1 cellular context compared by ENCODE assay signal in the genomic region with DNA sequence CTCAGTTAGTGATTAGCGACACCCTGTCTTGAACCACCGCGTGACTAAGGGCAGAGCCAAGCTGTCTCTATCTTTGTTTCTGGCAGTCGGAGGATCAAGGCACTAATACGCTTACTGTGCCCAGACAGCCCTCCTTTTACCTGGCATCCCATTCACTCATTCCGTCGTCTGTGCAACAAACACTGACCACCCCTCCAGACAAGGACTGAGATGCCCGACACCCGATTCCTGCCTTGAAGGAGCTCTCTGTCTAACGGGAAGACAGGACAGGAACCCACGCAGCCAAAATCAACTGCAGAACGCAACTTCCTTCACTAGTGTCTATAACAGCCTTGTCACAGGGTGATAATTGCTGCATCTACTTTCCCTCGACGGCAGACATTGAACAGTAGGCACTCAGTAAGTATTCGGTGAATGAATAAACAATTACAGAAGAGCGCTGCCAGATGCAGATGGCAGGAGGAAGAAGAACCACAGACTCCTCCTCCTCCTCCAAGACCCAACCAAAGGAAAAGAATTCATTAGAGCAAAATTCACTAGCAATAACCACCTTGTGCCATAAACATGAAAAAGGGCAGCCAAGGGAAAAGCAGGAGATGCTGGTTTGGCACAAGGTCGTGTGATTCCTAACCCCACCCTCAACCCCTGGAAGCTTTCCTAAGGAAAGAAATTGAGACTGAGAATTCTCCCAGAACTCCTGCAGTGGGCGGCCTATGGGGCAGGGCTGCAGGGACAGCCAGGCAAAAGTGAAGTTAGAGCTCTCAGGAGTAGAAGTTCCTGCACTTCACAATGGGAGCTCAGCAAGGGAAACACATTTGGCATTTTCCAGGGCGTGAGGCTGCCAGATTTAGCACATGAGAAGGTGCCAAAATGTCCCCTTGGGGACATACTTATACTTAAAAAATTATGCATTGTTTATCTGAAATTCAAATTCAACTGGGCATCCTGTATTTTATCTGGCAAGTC.
TF ChIP-seq lines count a peak whose summit lies in the region.

No MANE protein-coding gene starts in this region.

TF ChIP-seq in WTC11, 78 proteins besides CTCF, POLR2A, EP300 and RAD21 (continued from another document):
- TF ChIP-seq, protein P1, sequence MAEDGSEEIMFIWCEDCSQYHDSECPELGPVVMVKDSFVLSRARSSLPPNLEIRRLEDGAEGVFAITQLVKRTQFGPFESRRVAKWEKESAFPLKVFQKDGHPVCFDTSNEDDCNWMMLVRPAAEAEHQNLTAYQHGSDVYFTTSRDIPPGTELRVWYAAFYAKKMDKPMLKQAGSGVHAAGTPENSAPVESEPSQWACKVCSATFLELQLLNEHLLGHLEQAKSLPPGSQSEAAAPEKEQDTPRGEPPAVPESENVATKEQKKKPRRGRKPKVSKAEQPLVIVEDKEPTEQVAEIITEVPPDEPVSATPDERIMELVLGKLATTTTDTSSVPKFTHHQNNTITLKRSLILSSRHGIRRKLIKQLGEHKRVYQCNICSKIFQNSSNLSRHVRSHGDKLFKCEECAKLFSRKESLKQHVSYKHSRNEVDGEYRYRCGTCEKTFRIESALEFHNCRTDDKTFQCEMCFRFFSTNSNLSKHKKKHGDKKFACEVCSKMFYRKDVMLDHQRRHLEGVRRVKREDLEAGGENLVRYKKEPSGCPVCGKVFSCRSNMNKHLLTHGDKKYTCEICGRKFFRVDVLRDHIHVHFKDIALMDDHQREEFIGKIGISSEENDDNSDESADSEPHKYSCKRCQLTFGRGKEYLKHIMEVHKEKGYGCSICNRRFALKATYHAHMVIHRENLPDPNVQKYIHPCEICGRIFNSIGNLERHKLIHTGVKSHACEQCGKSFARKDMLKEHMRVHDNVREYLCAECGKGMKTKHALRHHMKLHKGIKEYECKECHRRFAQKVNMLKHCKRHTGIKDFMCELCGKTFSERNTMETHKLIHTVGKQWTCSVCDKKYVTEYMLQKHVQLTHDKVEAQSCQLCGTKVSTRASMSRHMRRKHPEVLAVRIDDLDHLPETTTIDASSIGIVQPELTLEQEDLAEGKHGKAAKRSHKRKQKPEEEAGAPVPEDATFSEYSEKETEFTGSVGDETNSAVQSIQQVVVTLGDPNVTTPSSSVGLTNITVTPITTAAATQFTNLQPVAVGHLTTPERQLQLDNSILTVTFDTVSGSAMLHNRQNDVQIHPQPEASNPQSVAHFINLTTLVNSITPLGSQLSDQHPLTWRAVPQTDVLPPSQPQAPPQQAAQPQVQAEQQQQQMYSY (CRISPR knock-in tag; IDR thresholded peaks at IDR 0.05): no peak
- TF ChIP-seq, protein P2, sequence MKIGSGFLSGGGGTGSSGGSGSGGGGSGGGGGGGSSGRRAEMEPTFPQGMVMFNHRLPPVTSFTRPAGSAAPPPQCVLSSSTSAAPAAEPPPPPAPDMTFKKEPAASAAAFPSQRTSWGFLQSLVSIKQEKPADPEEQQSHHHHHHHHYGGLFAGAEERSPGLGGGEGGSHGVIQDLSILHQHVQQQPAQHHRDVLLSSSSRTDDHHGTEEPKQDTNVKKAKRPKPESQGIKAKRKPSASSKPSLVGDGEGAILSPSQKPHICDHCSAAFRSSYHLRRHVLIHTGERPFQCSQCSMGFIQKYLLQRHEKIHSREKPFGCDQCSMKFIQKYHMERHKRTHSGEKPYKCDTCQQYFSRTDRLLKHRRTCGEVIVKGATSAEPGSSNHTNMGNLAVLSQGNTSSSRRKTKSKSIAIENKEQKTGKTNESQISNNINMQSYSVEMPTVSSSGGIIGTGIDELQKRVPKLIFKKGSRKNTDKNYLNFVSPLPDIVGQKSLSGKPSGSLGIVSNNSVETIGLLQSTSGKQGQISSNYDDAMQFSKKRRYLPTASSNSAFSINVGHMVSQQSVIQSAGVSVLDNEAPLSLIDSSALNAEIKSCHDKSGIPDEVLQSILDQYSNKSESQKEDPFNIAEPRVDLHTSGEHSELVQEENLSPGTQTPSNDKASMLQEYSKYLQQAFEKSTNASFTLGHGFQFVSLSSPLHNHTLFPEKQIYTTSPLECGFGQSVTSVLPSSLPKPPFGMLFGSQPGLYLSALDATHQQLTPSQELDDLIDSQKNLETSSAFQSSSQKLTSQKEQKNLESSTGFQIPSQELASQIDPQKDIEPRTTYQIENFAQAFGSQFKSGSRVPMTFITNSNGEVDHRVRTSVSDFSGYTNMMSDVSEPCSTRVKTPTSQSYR (CRISPR knock-in tag; IDR thresholded peaks at IDR 0.05): no peak
- TF ChIP-seq HMGA2 (CRISPR knock-in tag; IDR thresholded peaks at IDR 0.05): no peak
- TF ChIP-seq NFYB (CRISPR knock-in tag; conservative IDR thresholded peaks at IDR 0.05; ENCODE audit: low read depth): no peak
- no peak for TF ChIP-seq NFATC4 (CRISPR knock-in tag; IDR thresholded peaks at IDR 0.05)
- TF ChIP-seq, protein P3, sequence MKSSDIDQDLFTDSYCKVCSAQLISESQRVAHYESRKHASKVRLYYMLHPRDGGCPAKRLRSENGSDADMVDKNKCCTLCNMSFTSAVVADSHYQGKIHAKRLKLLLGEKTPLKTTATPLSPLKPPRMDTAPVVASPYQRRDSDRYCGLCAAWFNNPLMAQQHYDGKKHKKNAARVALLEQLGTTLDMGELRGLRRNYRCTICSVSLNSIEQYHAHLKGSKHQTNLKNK (CRISPR knock-in tag; IDR thresholded peaks at IDR 0.05): no peak
- TF ChIP-seq, protein P4, sequence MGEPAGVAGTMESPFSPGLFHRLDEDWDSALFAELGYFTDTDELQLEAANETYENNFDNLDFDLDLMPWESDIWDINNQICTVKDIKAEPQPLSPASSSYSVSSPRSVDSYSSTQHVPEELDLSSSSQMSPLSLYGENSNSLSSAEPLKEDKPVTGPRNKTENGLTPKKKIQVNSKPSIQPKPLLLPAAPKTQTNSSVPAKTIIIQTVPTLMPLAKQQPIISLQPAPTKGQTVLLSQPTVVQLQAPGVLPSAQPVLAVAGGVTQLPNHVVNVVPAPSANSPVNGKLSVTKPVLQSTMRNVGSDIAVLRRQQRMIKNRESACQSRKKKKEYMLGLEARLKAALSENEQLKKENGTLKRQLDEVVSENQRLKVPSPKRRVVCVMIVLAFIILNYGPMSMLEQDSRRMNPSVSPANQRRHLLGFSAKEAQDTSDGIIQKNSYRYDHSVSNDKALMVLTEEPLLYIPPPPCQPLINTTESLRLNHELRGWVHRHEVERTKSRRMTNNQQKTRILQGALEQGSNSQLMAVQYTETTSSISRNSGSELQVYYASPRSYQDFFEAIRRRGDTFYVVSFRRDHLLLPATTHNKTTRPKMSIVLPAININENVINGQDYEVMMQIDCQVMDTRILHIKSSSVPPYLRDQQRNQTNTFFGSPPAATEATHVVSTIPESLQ (CRISPR knock-in tag; IDR thresholded peaks at IDR 0.05): no peak
- TF ChIP-seq RORB (CRISPR knock-in tag; IDR thresholded peaks at IDR 0.05): no peak
